20 cellular contexts compared by ENCODE assay signal in genomic region chr20:51121272-51121671, GRCh38.
DNase-seq lines count a peak whose midpoint lies in the region; ATAC-seq, FAIRE-seq and TF ChIP-seq lines count a peak whose summit lies in the region.
"Had no signal": no experiment of that assay in that cellular context is flagged by ENCODE, and none has a peak within 500 bp of the region (broad histone marks: within the 10 kb centered on the region; RNA-seq: fewer than 3 reads in every experiment).

No MANE protein-coding gene starts in this region.

- H3K27me3 Mint-ChIP-seq in astrocyte (ENCODE audit: low read depth, unreplicated experiment): peaks cover 37% of the 10 kb centered on the region

- ATAC-seq in stimulated activated effector memory CD8-positive, alpha-beta T cell treated with anti-CD3 and anti-CD28 coated beads, Interleukin-12 subunit alpha, Interleukin-12 subunit beta, amount 100 ng/mL, for 72 hours: no peak
- ATAC-seq in foreskin keratinocyte: no peak
- ATAC-seq: naive thymus-derived CD4-positive, alpha-beta T cell; right cardiac atrium had no signal

- peak overlapping the region; percentile 35 for H3K4me2 ChIP-seq in astrocyte (ENCODE audit: low read length)

- H3K4me3 ChIP-seq in astrocyte (ENCODE audit: insufficient read depth, low read depth, low read length): no peak overlapping the region
- H3K4me3 ChIP-seq in uterus: no peak overlapping the region
- H3K4me3 ChIP-seq: coronary artery, pancreas had no signal

- FAIRE-seq in astrocyte (lab: Jason Lieb, UNC) (no peak), urothelium cell line (lab: Jason Lieb, UNC) (no peak)
- FAIRE-seq: GM12891, pancreas, RCC 7860 had no signal

- H3K27ac Mint-ChIP-seq in astrocyte (ENCODE audit: unreplicated experiment): no peak overlapping the region
- H3K27ac Mint-ChIP-seq in stimulated activated effector memory CD8-positive, alpha-beta T cell treated with anti-CD3 and anti-CD28 coated beads, Interleukin-12 subunit alpha, Interleukin-12 subunit beta, amount 100 ng/mL, for 72 hours: no peak overlapping the region
- H3K27ac Mint-ChIP-seq: activated naive CD8-positive, alpha-beta T cell treated with anti-CD3 and anti-CD28 coated beads for 36 hours; activated T-helper 1 cell treated with anti-CD3 and anti-CD28 coated beads, Interleukin-12 subunit alpha, Interleukin-12 subunit beta, Interleukin-2, Interleukin-4 antibody, amounts not matched to agents 30 ng/mL and 10 ng/mL and 1 ng/mL, durations not matched to agents 14 hours and 24 hours and 36 hours; naive thymus-derived CD4-positive, alpha-beta T cell; T-helper 1 cell treated with Interleukin-12 subunit alpha and Interleukin-12 subunit beta and Interleukin-4 antibody, amounts not matched to agents 30 μg/mL and 1 μg/mL, for 36 hours had no signal

- H3K36me3 Mint-ChIP-seq in astrocyte (ENCODE audit: low read depth, unreplicated experiment): peaks cover 2% of the 10 kb centered on the region
- H3K36me3 Mint-ChIP-seq in stimulated activated effector memory CD8-positive, alpha-beta T cell treated with anti-CD3 and anti-CD28 coated beads, Interleukin-12 subunit alpha, Interleukin-12 subunit beta, amount 100 ng/mL, for 72 hours: no peaks in the 10 kb centered on the region
- H3K36me3 Mint-ChIP-seq: activated naive CD8-positive, alpha-beta T cell treated with anti-CD3 and anti-CD28 coated beads for 36 hours; naive thymus-derived CD4-positive, alpha-beta T cell had no signal

- H4K20me1 ChIP-seq in astrocyte (ENCODE audit: insufficient read depth, low read length): no peaks in the 10 kb centered on the region

- peaks cover 3% of the 10 kb centered on the region for H3K4me1 Mint-ChIP-seq in astrocyte (ENCODE audit: low read depth, unreplicated experiment)
- peaks cover 12% of the 10 kb centered on the region for H3K4me1 Mint-ChIP-seq in stimulated activated effector memory CD8-positive, alpha-beta T cell treated with anti-CD3 and anti-CD28 coated beads, Interleukin-12 subunit alpha, Interleukin-12 subunit beta, amount 100 ng/mL, for 72 hours

- no peak overlapping the region for H3K9ac ChIP-seq in astrocyte (ENCODE audit: low read length)

- no peak for TF ChIP-seq POLR2A in uterus (IDR thresholded peaks at IDR 0.05)

- H3K27ac ChIP-seq in astrocyte (ENCODE audit: low read depth, low read length): no peak overlapping the region
- peak overlapping the region in 1 of 2 donors; percentile 70 for H3K27ac ChIP-seq in uterus
- no peak overlapping the region for H3K27ac ChIP-seq in foreskin keratinocyte
- H3K27ac ChIP-seq: coronary artery, pancreas had no signal

- H3K4me1 ChIP-seq in astrocyte (ENCODE audit: insufficient read depth, low read length) (peaks cover 12% of the 10 kb centered on the region), uterus (no peaks in the 10 kb centered on the region), foreskin keratinocyte (peaks cover 40% of the 10 kb centered on the region)
- H3K4me1 ChIP-seq: pancreas had no signal

- H3K27me3 ChIP-seq in astrocyte (ENCODE audit: insufficient read depth, low read length): peaks cover under 1% of the 10 kb centered on the region
- H3K27me3 ChIP-seq in uterus: no peaks in the 10 kb centered on the region
- H3K27me3 ChIP-seq in foreskin keratinocyte: no peaks in the 10 kb centered on the region
- H3K27me3 ChIP-seq: pancreas had no signal

- H3K9me3 Mint-ChIP-seq in astrocyte (ENCODE audit: unreplicated experiment): peaks cover 2% of the 10 kb centered on the region
- H3K9me3 Mint-ChIP-seq in stimulated activated effector memory CD8-positive, alpha-beta T cell treated with anti-CD3 and anti-CD28 coated beads, Interleukin-12 subunit alpha, Interleukin-12 subunit beta, amount 100 ng/mL, for 72 hours: no peaks in the 10 kb centered on the region
- H3K9me3 Mint-ChIP-seq: activated naive CD8-positive, alpha-beta T cell treated with anti-CD3 and anti-CD28 coated beads for 36 hours; activated T-helper 1 cell treated with anti-CD3 and anti-CD28 coated beads, Interleukin-12 subunit alpha, Interleukin-12 subunit beta, Interleukin-2, Interleukin-4 antibody, amounts not matched to agents 30 ng/mL and 10 ng/mL and 1 ng/mL, durations not matched to agents 14 hours and 24 hours and 36 hours; naive thymus-derived CD4-positive, alpha-beta T cell; T-helper 1 cell treated with Interleukin-12 subunit alpha and Interleukin-12 subunit beta and Interleukin-4 antibody, amounts not matched to agents 30 μg/mL and 1 μg/mL, for 36 hours had no signal

- no peak overlapping the region for H2AFZ ChIP-seq in astrocyte (ENCODE audit: low read depth, low read length)

- intact Hi-C loops in uterus (cut with DNase I; ENCODE audit: low total_unique reads): no loop called here

- DNase-seq in GM03348 (ENCODE audit: low spot score) (peak; percentile 17), astrocyte (ENCODE audit: low read depth) (no peak), mesenteric fat pad (ENCODE audit: low spot score) (peak; percentile 72), uterus (peak; percentile 68 to 81), urothelium cell line (ENCODE audit: low spot score) (no peak), foreskin keratinocyte (no peak)
- no peak for DNase-seq in stimulated activated effector memory CD8-positive, alpha-beta T cell treated with anti-CD3 and anti-CD28 coated beads, Interleukin-12 subunit alpha, Interleukin-12 subunit beta, amount 100 ng/mL, for 72 hours (ENCODE audit: low spot score in 2 of 2)
- DNase-seq: activated CD4-positive, alpha-beta T cell treated with anti-CD3 and anti-CD28 coated beads for 48 hours; activated naive CD8-positive, alpha-beta T cell treated with anti-CD3 and anti-CD28 coated beads for 36 hours; DMS53; naive thymus-derived CD4-positive, alpha-beta T cell; NCI-H1092; NCI-H2029 treated with DMSO at 0.1 percent for 48 hours; pancreas; right cardiac atrium had no signal

- no peak overlapping the region for H3K4me3 Mint-ChIP-seq in astrocyte (ENCODE audit: unreplicated experiment)
- H3K4me3 Mint-ChIP-seq in stimulated activated effector memory CD8-positive, alpha-beta T cell treated with anti-CD3 and anti-CD28 coated beads, Interleukin-12 subunit alpha, Interleukin-12 subunit beta, amount 100 ng/mL, for 72 hours: no peak overlapping the region
- H3K4me3 Mint-ChIP-seq: activated naive CD8-positive, alpha-beta T cell treated with anti-CD3 and anti-CD28 coated beads for 36 hours; activated T-helper 1 cell treated with anti-CD3 and anti-CD28 coated beads, Interleukin-12 subunit alpha, Interleukin-12 subunit beta, Interleukin-2, Interleukin-4 antibody, amounts not matched to agents 30 ng/mL and 10 ng/mL and 1 ng/mL, durations not matched to agents 14 hours and 24 hours and 36 hours; naive thymus-derived CD4-positive, alpha-beta T cell; T-helper 1 cell treated with Interleukin-12 subunit alpha and Interleukin-12 subunit beta and Interleukin-4 antibody, amounts not matched to agents 30 μg/mL and 1 μg/mL, for 36 hours had no signal

- TF ChIP-seq CTCF in astrocyte (IDR thresholded peaks at IDR 0.05; ENCODE audit: insufficient read depth, low read depth, low read length) (no peak), uterus (IDR thresholded peaks at IDR 0.05) (no peak), foreskin keratinocyte (conservative IDR thresholded peaks at IDR 0.05) (no peak)

- no peaks in the 10 kb centered on the region for H3K79me2 ChIP-seq in astrocyte (ENCODE audit: insufficient read depth, low read length)

- H3K36me3 ChIP-seq in astrocyte (ENCODE audit: insufficient read depth, low read length) (no peaks in the 10 kb centered on the region), uterus (no peaks in the 10 kb centered on the region)
- H3K36me3 ChIP-seq: pancreas had no signal

- H3K9me3 ChIP-seq in astrocyte (ENCODE audit: insufficient read depth, low read depth, low read length): no peaks in the 10 kb centered on the region
- no peaks in the 10 kb centered on the region for H3K9me3 ChIP-seq in uterus
- H3K9me3 ChIP-seq: pancreas had no signal

Comparison
In these comparisons a context has a peak if more than half of its experiments do, and no peak if none do; other contexts are left out.
1. DNase-seq: peak in GM03348 (single experiment), mesenteric fat pad (single experiment) and uterus (2 of 2); none in astrocyte (single experiment), stimulated activated effector memory CD8-positive, alpha-beta T cell treated with anti-CD3 and anti-CD28 coated beads, Interleukin-12 subunit alpha, Interleukin-12 subunit beta, amount 100 ng/mL, for 72 hours (0 of 2), urothelium cell line (single experiment) and foreskin keratinocyte (0 of 2).